In the genomic region with DNA sequence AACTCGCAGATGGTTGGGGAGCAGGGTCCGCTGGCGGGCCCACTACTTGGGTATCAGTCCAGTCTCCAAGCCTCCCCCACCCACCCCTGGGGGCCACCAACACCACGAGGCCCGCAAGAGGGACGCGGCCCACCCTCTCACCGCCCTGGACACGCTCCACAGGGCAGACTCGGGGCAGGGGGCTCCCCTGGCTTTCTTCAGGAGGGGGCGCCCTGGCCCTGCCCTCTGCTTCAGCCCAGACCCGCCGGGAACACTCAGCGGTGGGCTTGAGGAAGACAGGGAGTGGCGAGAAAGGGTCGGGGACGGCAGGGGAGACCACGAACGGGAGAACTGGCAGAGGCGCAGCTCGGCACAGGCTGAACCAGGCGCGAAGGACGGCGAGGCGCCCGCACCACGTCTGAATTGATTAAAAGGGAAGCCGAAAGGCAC, we compare ENCODE assay signal across 1 cellular context.
TF ChIP-seq lines count a peak whose summit lies in the region.

No MANE protein-coding gene starts in this region.

TF ChIP-seq in K562, 482 proteins besides CTCF, POLR2A, EP300 and RAD21 (continued from another document):
- TF ChIP-seq, protein P1, sequence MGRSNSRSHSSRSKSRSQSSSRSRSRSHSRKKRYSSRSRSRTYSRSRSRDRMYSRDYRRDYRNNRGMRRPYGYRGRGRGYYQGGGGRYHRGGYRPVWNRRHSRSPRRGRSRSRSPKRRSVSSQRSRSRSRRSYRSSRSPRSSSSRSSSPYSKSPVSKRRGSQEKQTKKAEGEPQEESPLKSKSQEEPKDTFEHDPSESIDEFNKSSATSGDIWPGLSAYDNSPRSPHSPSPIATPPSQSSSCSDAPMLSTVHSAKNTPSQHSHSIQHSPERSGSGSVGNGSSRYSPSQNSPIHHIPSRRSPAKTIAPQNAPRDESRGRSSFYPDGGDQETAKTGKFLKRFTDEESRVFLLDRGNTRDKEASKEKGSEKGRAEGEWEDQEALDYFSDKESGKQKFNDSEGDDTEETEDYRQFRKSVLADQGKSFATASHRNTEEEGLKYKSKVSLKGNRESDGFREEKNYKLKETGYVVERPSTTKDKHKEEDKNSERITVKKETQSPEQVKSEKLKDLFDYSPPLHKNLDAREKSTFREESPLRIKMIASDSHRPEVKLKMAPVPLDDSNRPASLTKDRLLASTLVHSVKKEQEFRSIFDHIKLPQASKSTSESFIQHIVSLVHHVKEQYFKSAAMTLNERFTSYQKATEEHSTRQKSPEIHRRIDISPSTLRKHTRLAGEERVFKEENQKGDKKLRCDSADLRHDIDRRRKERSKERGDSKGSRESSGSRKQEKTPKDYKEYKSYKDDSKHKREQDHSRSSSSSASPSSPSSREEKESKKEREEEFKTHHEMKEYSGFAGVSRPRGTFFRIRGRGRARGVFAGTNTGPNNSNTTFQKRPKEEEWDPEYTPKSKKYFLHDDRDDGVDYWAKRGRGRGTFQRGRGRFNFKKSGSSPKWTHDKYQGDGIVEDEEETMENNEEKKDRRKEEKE (IDR thresholded peaks at IDR 0.05; ENCODE audit: borderline replicate concordance in 1 of 2, control insufficient read depth in 1 of 2, low read depth in 2 of 2, low read length in 1 of 2), result no peak
- TF ChIP-seq, protein P2, sequence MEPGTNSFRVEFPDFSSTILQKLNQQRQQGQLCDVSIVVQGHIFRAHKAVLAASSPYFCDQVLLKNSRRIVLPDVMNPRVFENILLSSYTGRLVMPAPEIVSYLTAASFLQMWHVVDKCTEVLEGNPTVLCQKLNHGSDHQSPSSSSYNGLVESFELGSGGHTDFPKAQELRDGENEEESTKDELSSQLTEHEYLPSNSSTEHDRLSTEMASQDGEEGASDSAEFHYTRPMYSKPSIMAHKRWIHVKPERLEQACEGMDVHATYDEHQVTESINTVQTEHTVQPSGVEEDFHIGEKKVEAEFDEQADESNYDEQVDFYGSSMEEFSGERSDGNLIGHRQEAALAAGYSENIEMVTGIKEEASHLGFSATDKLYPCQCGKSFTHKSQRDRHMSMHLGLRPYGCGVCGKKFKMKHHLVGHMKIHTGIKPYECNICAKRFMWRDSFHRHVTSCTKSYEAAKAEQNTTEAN (CRISPR knock-in tag; IDR thresholded peaks at IDR 0.05), result 0 out of 2 replicates have a peak, but pooled peaks have one; percentile 74
- TF ChIP-seq, protein P3, sequence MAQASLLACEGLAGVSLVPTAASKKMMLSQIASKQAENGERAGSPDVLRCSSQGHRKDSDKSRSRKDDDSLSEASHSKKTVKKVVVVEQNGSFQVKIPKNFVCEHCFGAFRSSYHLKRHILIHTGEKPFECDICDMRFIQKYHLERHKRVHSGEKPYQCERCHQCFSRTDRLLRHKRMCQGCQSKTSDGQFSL (CRISPR knock-in tag; IDR thresholded peaks at IDR 0.05), result 0 out of 2 replicates have a peak, but pooled peaks have one; percentile 17
- TF ChIP-seq, protein P3 (tag; IDR thresholded peaks at IDR 0.05), result no peak
- TF ChIP-seq KDM4B (IDR thresholded peaks at IDR 0.05; ENCODE audit: borderline replicate concordance in 2 of 2, low read depth in 1 of 2) (no peak), ZBTB7A (IDR thresholded peaks at IDR 0.05; ENCODE audit: borderline replicate concordance, control insufficient read depth, low read depth, low read length) (peak; percentile 37; the same call in 1 of the 2 replicates), NFRKB (IDR thresholded peaks at IDR 0.05; ENCODE audit: low read depth) (peak; percentile 23; the same call in 1 of the 2 replicates), KDM5B (IDR thresholded peaks at IDR 0.05; ENCODE audit: insufficient replicate concordance, low read depth, low read length) (peak; percentile 78), PCBP1 (IDR thresholded peaks at IDR 0.05; ENCODE audit: low read depth, low read length, poor library complexity, severe bottlenecking) (peak; percentile 59), CCNT2 (IDR thresholded peaks at IDR 0.05; ENCODE audit: borderline replicate concordance, extremely low read depth, insufficient read length, low read depth, low read length) (peak; percentile 3), SP1 (CRISPR knock-in tag; IDR thresholded peaks at IDR 0.05) (peak; percentile 47; the same call in 1 of the 2 replicates), KLF13 (tag; IDR thresholded peaks at IDR 0.05; ENCODE audit: borderline replicate concordance, low read depth) (no peak)
- TF ChIP-seq, protein P4, sequence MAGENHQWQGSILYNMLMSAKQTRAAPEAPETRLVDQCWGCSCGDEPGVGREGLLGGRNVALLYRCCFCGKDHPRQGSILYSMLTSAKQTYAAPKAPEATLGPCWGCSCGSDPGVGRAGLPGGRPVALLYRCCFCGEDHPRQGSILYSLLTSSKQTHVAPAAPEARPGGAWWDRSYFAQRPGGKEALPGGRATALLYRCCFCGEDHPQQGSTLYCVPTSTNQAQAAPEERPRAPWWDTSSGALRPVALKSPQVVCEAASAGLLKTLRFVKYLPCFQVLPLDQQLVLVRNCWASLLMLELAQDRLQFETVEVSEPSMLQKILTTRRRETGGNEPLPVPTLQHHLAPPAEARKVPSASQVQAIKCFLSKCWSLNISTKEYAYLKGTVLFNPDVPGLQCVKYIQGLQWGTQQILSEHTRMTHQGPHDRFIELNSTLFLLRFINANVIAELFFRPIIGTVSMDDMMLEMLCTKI (IDR thresholded peaks at IDR 0.05; ENCODE audit: partially characterized antibody), result no peak
- TF ChIP-seq, protein P5, sequence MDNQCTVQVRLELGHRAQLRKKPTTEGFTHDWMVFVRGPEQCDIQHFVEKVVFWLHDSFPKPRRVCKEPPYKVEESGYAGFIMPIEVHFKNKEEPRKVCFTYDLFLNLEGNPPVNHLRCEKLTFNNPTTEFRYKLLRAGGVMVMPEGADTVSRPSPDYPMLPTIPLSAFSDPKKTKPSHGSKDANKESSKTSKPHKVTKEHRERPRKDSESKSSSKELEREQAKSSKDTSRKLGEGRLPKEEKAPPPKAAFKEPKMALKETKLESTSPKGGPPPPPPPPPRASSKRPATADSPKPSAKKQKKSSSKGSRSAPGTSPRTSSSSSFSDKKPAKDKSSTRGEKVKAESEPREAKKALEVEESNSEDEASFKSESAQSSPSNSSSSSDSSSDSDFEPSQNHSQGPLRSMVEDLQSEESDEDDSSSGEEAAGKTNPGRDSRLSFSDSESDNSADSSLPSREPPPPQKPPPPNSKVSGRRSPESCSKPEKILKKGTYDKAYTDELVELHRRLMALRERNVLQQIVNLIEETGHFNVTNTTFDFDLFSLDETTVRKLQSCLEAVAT (IDR thresholded peaks at IDR 0.05), result peak; percentile 38 to 51; a peak in 3 of 4 replicates
- TF ChIP-seq, protein P6, sequence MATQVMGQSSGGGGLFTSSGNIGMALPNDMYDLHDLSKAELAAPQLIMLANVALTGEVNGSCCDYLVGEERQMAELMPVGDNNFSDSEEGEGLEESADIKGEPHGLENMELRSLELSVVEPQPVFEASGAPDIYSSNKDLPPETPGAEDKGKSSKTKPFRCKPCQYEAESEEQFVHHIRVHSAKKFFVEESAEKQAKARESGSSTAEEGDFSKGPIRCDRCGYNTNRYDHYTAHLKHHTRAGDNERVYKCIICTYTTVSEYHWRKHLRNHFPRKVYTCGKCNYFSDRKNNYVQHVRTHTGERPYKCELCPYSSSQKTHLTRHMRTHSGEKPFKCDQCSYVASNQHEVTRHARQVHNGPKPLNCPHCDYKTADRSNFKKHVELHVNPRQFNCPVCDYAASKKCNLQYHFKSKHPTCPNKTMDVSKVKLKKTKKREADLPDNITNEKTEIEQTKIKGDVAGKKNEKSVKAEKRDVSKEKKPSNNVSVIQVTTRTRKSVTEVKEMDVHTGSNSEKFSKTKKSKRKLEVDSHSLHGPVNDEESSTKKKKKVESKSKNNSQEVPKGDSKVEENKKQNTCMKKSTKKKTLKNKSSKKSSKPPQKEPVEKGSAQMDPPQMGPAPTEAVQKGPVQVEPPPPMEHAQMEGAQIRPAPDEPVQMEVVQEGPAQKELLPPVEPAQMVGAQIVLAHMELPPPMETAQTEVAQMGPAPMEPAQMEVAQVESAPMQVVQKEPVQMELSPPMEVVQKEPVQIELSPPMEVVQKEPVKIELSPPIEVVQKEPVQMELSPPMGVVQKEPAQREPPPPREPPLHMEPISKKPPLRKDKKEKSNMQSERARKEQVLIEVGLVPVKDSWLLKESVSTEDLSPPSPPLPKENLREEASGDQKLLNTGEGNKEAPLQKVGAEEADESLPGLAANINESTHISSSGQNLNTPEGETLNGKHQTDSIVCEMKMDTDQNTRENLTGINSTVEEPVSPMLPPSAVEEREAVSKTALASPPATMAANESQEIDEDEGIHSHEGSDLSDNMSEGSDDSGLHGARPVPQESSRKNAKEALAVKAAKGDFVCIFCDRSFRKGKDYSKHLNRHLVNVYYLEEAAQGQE (CRISPR knock-in tag; IDR thresholded peaks at IDR 0.05; ENCODE audit: low read depth), result 0 out of 2 replicates have a peak, but pooled peaks have one; percentile 15
TF ChIP-seq in K562: peak in this region for 17.
